ENCODE assay signal across 14 cellular contexts in the genomic region with DNA sequence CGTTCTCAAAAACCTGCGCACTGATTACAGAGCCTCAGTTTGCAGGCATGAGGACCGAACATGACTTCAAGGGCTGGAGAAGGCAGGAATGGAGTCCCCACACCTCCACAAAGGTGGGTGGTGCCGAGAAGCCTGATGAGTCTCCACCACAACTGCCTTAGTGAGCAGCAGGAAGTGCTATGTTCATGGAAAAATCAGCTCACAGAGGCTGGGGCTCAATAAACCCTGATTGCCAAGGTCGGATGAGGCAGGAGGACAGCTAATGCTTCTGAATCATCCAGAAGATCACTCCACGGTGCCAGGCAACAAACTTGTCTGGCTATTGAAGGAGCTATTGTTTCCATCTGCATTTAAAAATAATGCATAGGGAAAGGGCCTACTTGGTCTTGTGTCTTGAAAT. TPM values are rescaled to one million over a fixed set of nuclear protein-coding genes. Genes with fewer than 3 reads are reported as not detected.
DNase-seq lines count a peak whose midpoint lies in the region; ATAC-seq, FAIRE-seq and TF ChIP-seq lines count a peak whose summit lies in the region.
"Had no signal": no experiment of that assay in that cellular context is flagged by ENCODE, and none has a peak within 500 bp of the region (broad histone marks: within the 10 kb centered on the region; RNA-seq: fewer than 3 reads in every experiment).

No MANE protein-coding gene starts in this region.

- peaks cover 98% of the 10 kb centered on the region for H3K36me3 ChIP-seq in suprapubic skin

- H3K27ac Mint-ChIP-seq in activated naive CD4-positive, alpha-beta T cell treated with anti-CD3 and anti-CD28 coated beads for 36 hours, result peak overlapping the region; percentile 50
- H3K27ac Mint-ChIP-seq in activated naive CD4-positive, alpha-beta T cell treated with anti-CD3 and anti-CD28 coated beads, Interleukin-2, amount 50 U/mL, for 72 hours, result peak overlapping the region; percentile 79 to 83

- DNase-seq in activated naive CD4-positive, alpha-beta T cell treated with anti-CD3 and anti-CD28 coated beads for 36 hours, result peak; percentile 18
- no peak for DNase-seq in activated naive CD4-positive, alpha-beta T cell (lab: John Stamatoyannopoulos, UW)
- DNase-seq in activated naive CD4-positive, alpha-beta T cell treated with anti-CD3 and anti-CD28 coated beads, Interleukin-2, amount 50 U/mL, for 72 hours (ENCODE audit: low spot score in 2 of 2), result peak in 1 of 2 donors; percentile 59
- DNase-seq in suprapubic skin (ENCODE audit: low spot score in 2 of 2) (no peak), iPS-NIHi11 (ENCODE audit: low spot score) (no peak), NCI-H526 treated with DMSO at 0.1 percent for 48 hours (lab: John Stamatoyannopoulos, UW) (no peak)
- DNase-seq: effector memory CD4-positive, alpha-beta T cell; NCI-H1694; stimulated activated naive B cell treated with anti-CD40 and anti-IgM and Interleukin-4, amounts not matched to agents 10 μg/mL and 1 μg/mL and 100 μg/mL, for 72 hours had no signal

- no peak for TF ChIP-seq EP300 in suprapubic skin (IDR thresholded peaks at IDR 0.05)

- peaks cover 12% of the 10 kb centered on the region for H3K36me3 Mint-ChIP-seq in activated naive CD4-positive, alpha-beta T cell treated with anti-CD3 and anti-CD28 coated beads for 36 hours (ENCODE audit: low read depth)
- H3K36me3 Mint-ChIP-seq in activated naive CD4-positive, alpha-beta T cell treated with anti-CD3 and anti-CD28 coated beads, Interleukin-2, amount 50 U/mL, for 72 hours, result peaks cover 0 to 11% of the 10 kb centered on the region in 2 donors

- no peaks in the 10 kb centered on the region for H3K27me3 ChIP-seq in suprapubic skin

- H3K9me3 Mint-ChIP-seq in activated naive CD4-positive, alpha-beta T cell treated with anti-CD3 and anti-CD28 coated beads for 36 hours, result no peaks in the 10 kb centered on the region
- no peaks in the 10 kb centered on the region for H3K9me3 Mint-ChIP-seq in activated naive CD4-positive, alpha-beta T cell treated with anti-CD3 and anti-CD28 coated beads, Interleukin-2, amount 50 U/mL, for 72 hours
- H3K9me3 Mint-ChIP-seq: stimulated activated naive B cell treated with anti-CD40 and anti-IgM and Interleukin-4, amounts not matched to agents 10 μg/mL and 1 μg/mL and 100 μg/mL, for 72 hours had no signal

- no peak overlapping the region for H3K4me3 Mint-ChIP-seq in activated naive CD4-positive, alpha-beta T cell treated with anti-CD3 and anti-CD28 coated beads for 36 hours
- H3K4me3 Mint-ChIP-seq: stimulated activated naive B cell treated with anti-CD40 and anti-IgM and Interleukin-4, amounts not matched to agents 10 μg/mL and 1 μg/mL and 100 μg/mL, for 72 hours had no signal

- no peak overlapping the region for H3K4me3 ChIP-seq in suprapubic skin
- H3K4me3 ChIP-seq: GM12878, prostate gland had no signal

- peaks cover 7% of the 10 kb centered on the region for H3K4me1 ChIP-seq in suprapubic skin

- H3K9me3 ChIP-seq in suprapubic skin, result no peaks in the 10 kb centered on the region
- H3K9me3 ChIP-seq: prostate gland had no signal

- intact Hi-C loops in activated naive CD4-positive, alpha-beta T cell treated with anti-CD3 and anti-CD28 coated beads for 36 hours (cut with micrococcal nuclease), result no loop called here

- TF ChIP-seq CTCF in suprapubic skin (IDR thresholded peaks at IDR 0.05), result no peak

- H3K4me1 Mint-ChIP-seq in activated naive CD4-positive, alpha-beta T cell treated with anti-CD3 and anti-CD28 coated beads for 36 hours (ENCODE audit: low read depth), result peaks cover 6% of the 10 kb centered on the region

- peak; percentile 45 for FAIRE-seq in islet of Langerhans (lab: Jason Lieb, UNC)
- FAIRE-seq: GM12878 had no signal

- CTCF ChIA-PET in activated naive CD4-positive, alpha-beta T cell treated with anti-CD3 and anti-CD28 coated beads for 36 hours (lab: Charles Lee), result interaction anchor here (0.8 kb wide), 1 partner anchor 55 kb away, joined by 3 read pairs; no protein-coding TSS in a partner anchor

- no peaks in the 10 kb centered on the region for H3K27me3 Mint-ChIP-seq in activated naive CD4-positive, alpha-beta T cell treated with anti-CD3 and anti-CD28 coated beads for 36 hours (ENCODE audit: low read depth)
- H3K27me3 Mint-ChIP-seq: stimulated activated naive B cell treated with anti-CD40 and anti-IgM and Interleukin-4, amounts not matched to agents 10 μg/mL and 1 μg/mL and 100 μg/mL, for 72 hours had no signal

- no peak for TF ChIP-seq POLR2A in suprapubic skin (IDR thresholded peaks at IDR 0.05)

- H3K27ac ChIP-seq in suprapubic skin, result peak overlapping the region; percentile 58
- H3K27ac ChIP-seq: C4-2B had no signal

- peak; percentile 83 to 90 for ATAC-seq in activated naive CD4-positive, alpha-beta T cell treated with anti-CD3 and anti-CD28 coated beads, Interleukin-2, amount 50 U/mL, for 72 hours
- no peak for ATAC-seq in GM21576 (IDR thresholded peaks at IDR 0.05; ENCODE audit: unreplicated experiment)
- ATAC-seq: GM12878; stimulated activated naive B cell treated with anti-CD40 and anti-IgM and Interleukin-4, amounts not matched to agents 10 μg/mL and 1 μg/mL and 100 μg/mL, for 72 hours had no signal

- WGBS in suprapubic skin, result 72% methylated on average over 6 of the region's 6 CpGs

RNA-seq across cellular contexts. Expression of gene APPL2, which starts 31.1 kb away (rescaled TPM):
- total RNA-seq in activated naive CD4-positive, alpha-beta T cell treated with anti-CD3 and anti-CD28 coated beads for 36 hours, result 10 to 100 TPM; 12.7 to 13.5 TPM
- total RNA-seq in activated naive CD4-positive, alpha-beta T cell treated with anti-CD3 and anti-CD28 coated beads, Interleukin-2, amount 50 U/mL, for 72 hours, result 10 to 100 TPM; 17.2 to 19.3 TPM
- total RNA-seq in suprapubic skin, result 100 to 1,000 TPM in 3 of 4 donors, 10 to 100 TPM in 1; 95.2 to 172 (median 110) TPM

Comparison
In these comparisons a context has a peak if more than half of its experiments do, and no peak if none do; other contexts are left out.
1. RNA of gene APPL2, which starts 31.1 kb away (total RNA-seq): 95.2 to 172 TPM in suprapubic skin; 17.2 to 19.3 TPM in activated naive CD4-positive, alpha-beta T cell treated with anti-CD3 and anti-CD28 coated beads, Interleukin-2, amount 50 U/mL, for 72 hours and 12.7 to 13.5 TPM in activated naive CD4-positive, alpha-beta T cell treated with anti-CD3 and anti-CD28 coated beads for 36 hours; every median in the first group is over 4 times any median in the second.